In genomic region chr5:69416180-69416579, GRCh38 we compare ENCODE assay signal across 10 cellular contexts.
A peak's percentile ranks its signal among the peaks of the same experiment; 100 is the strongest.
DNase-seq lines count a peak whose midpoint lies in the region; ATAC-seq lines count a peak whose summit lies in the region.
"Had no signal": no experiment of that assay in that cellular context is flagged by ENCODE, and none has a peak within 500 bp of the region (broad histone marks: within the 10 kb centered on the region; RNA-seq: fewer than 3 reads in every experiment).

No MANE protein-coding gene starts in this region.

- ATAC-seq in HG03139 (IDR thresholded peaks at IDR 0.05; ENCODE audit: unreplicated experiment), result no peak

- DNase-seq in DMS53 (lab: John Stamatoyannopoulos, UW), result peak; percentile 41
- peak; percentile 20 for DNase-seq in SW480 (ENCODE audit: low spot score)
- DNase-seq in left kidney (ENCODE audit: low read depth, low spot score), result peak; percentile 36
- no peak for DNase-seq in cerebellar nuclear complex (lab: John Stamatoyannopoulos, UW)
- no peak for DNase-seq in DMS153 (lab: John Stamatoyannopoulos, UW)
- DNase-seq: amniotic stem cell; KG1; SJCRH30; stimulated activated CD4-positive, alpha-beta T cell treated with anti-CD3 and anti-CD28 coated beads, Interleukin-4, amount 100 ng/mL, for 4 hours had no signal

Comparison
In these comparisons a context has a peak if more than half of its experiments do, and no peak if none do; other contexts are left out.
1. DNase-seq: peak in DMS53 (single experiment), SW480 (single experiment) and left kidney (single experiment); none in cerebellar nuclear complex (0 of 2) and DMS153 (single experiment).